12 cellular contexts compared by ENCODE assay signal in the genomic region with DNA sequence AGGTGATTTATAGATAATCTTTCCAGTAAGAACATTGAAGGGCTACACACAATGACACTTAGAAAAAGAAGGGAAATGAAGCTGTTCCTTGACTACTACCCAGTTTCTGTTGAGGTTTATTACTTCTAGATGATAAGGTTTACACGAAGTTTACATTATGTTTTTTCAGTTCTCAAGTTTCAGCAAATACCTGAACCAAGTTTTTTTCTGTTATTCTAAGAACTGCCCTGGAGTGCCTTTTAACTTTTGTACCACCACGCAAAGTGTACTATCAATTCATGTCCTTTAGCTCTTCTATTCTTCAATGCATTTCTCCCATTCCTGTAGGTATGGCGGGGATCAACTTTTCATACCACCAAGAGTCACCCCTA. TPM values are rescaled to one million over a fixed set of nuclear protein-coding genes. Genes with fewer than 3 reads are reported as not detected.
DNase-seq lines count a peak whose midpoint lies in the region; ATAC-seq and TF ChIP-seq lines count a peak whose summit lies in the region.
"Had no signal": no experiment of that assay in that cellular context is flagged by ENCODE, and none has a peak within 500 bp of the region (broad histone marks: within the 10 kb centered on the region; RNA-seq: fewer than 3 reads in every experiment).

No MANE protein-coding gene starts in this region.

- no peaks in the 10 kb centered on the region for H3K36me3 ChIP-seq in PC-3 (ENCODE audit: low read depth, low read length)
- no peaks in the 10 kb centered on the region for H3K36me3 ChIP-seq in gastroesophageal sphincter
- H3K36me3 ChIP-seq in body of pancreas (replicated peaks in 1 of 2; ENCODE audit: insufficient read depth in 1 of 2, low read depth in 2 of 2) = no peaks in the 10 kb centered on the region

- peak overlapping the region; percentile 45 for H3K27ac ChIP-seq in PC-3 (ENCODE audit: low read length)
- peak overlapping the region in 3 of 4 donors; percentile 40 to 69 (median 65) for H3K27ac ChIP-seq in gastroesophageal sphincter
- peak overlapping the region in 1 of 4 donors; percentile 12 for H3K27ac ChIP-seq in body of pancreas

- H3K79me2 ChIP-seq in PC-3 (ENCODE audit: low read length) = peaks cover 63% of the 10 kb centered on the region

- no peaks in the 10 kb centered on the region for H3K27me3 ChIP-seq in PC-3 (ENCODE audit: low read length)
- H3K27me3 ChIP-seq in gastroesophageal sphincter = no peaks in the 10 kb centered on the region
- no peaks in the 10 kb centered on the region for H3K27me3 ChIP-seq in body of pancreas

- TF ChIP-seq CTCF in activated CD8-positive, alpha-beta T cell treated with anti-CD3 and anti-CD28 coated beads for 36 hours (IDR thresholded peaks at IDR 0.05) = no peak
- TF ChIP-seq CTCF in PC-3 (conservative IDR thresholded peaks at IDR 0.05; ENCODE audit: low read depth, low read length) (no peak), gastroesophageal sphincter (IDR thresholded peaks at IDR 0.05) (no peak), body of pancreas (IDR thresholded peaks at IDR 0.05) (no peak)

- intact Hi-C loops in activated CD8-positive, alpha-beta T cell treated with anti-CD3 and anti-CD28 coated beads for 36 hours (cut with micrococcal nuclease) = no loop called here
- intact Hi-C loops in PC-3 (cut with micrococcal nuclease) (loop anchor here (10.0 kb wide), 1 partner anchor 1014 kb away; no protein-coding TSS in a partner anchor), body of pancreas (cut with DNase I) (loop anchor here (10.0 kb wide), 1 partner anchor 474 kb away; no protein-coding TSS in a partner anchor)

- no peak overlapping the region for H3K9ac ChIP-seq in PC-3 (ENCODE audit: low read length)

- CTCF ChIA-PET in activated CD8-positive, alpha-beta T cell treated with anti-CD3 and anti-CD28 coated beads for 36 hours (lab: Charles Lee) = interaction anchor here (1.0 to 5.3 kb wide), 7 partner anchors 13 to 485 kb away, joined by 3 to 52 read pairs (median 5); no protein-coding TSS in a partner anchor
- CTCF ChIA-PET in activated CD8-positive, alpha-beta T cell treated with anti-CD3 and anti-CD28 coated beads, Interleukin-2, amount 10 ng/mL, durations not matched to agents 7 days and 5 days (lab: Charles Lee) = interaction anchor here (0.7 to 5.8 kb wide), 10 partner anchors 8 to 838 kb away, joined by 3 to 75 read pairs (median 3); no protein-coding TSS in a partner anchor
- CTCF ChIA-PET in PC-3 (lab: Charles Lee) = no interaction called here

- TF ChIP-seq EP300 in gastroesophageal sphincter (IDR thresholded peaks at IDR 0.05) = no peak

- H3K9me2 ChIP-seq in PC-3 (replicated peaks; ENCODE audit: low read length) = no peaks in the 10 kb centered on the region

- peak overlapping the region; percentile 9 for H3K27ac Mint-ChIP-seq in activated CD8-positive, alpha-beta T cell treated with anti-CD3 and anti-CD28 coated beads for 36 hours
- H3K27ac Mint-ChIP-seq in activated CD8-positive, alpha-beta T cell treated with anti-CD3 and anti-CD28 coated beads, Interleukin-2, amount 10 ng/mL, durations not matched to agents 7 days and 5 days = no peak overlapping the region
- H3K27ac Mint-ChIP-seq in stimulated activated memory B cell treated with anti-CD40 and anti-IgM and Interleukin-4, amounts not matched to agents 10 μg/mL and 1 μg/mL and 100 μg/mL, for 72 hours = peak overlapping the region; percentile 75

- TF ChIP-seq POLR2A in gastroesophageal sphincter (IDR thresholded peaks at IDR 0.05) (no peak), GM18505 (IDR thresholded peaks at IDR 0.05; ENCODE audit: borderline replicate concordance, extremely low read depth, insufficient read depth, insufficient read length) (no peak), body of pancreas (IDR thresholded peaks at IDR 0.05) (no peak)

- DNase-seq in activated CD8-positive, alpha-beta T cell treated with anti-CD3 and anti-CD28 coated beads for 36 hours = no peak
- DNase-seq in activated CD8-positive, alpha-beta T cell treated with anti-CD3 and anti-CD28 coated beads, Interleukin-2, amount 10 ng/mL, durations not matched to agents 7 days and 5 days = no peak
- peak; percentile 13 for DNase-seq in PC-3
- DNase-seq in body of pancreas = no peak
- no peak for DNase-seq in COLO829 (ENCODE audit: low spot score)
- DNase-seq: activated CD4-positive, alpha-beta T cell treated with anti-CD3 and anti-CD28 coated beads for 1 hour; EL; NCI-H2081 treated with DMSO at 0.1 percent for 48 hours had no signal

- H3K4me1 Mint-ChIP-seq in activated CD8-positive, alpha-beta T cell treated with anti-CD3 and anti-CD28 coated beads for 36 hours (ENCODE audit: low read depth) = peaks cover 42% of the 10 kb centered on the region
- H3K4me1 Mint-ChIP-seq in activated CD8-positive, alpha-beta T cell treated with anti-CD3 and anti-CD28 coated beads, Interleukin-2, amount 10 ng/mL, durations not matched to agents 7 days and 5 days (ENCODE audit: low read depth) = peaks cover 50% of the 10 kb centered on the region
- H3K4me1 Mint-ChIP-seq in stimulated activated memory B cell treated with anti-CD40 and anti-IgM and Interleukin-4, amounts not matched to agents 10 μg/mL and 1 μg/mL and 100 μg/mL, for 72 hours = peaks cover 63% of the 10 kb centered on the region

- H3K4me1 ChIP-seq in PC-3 (ENCODE audit: insufficient read depth, low read length) (peaks cover 40% of the 10 kb centered on the region), gastroesophageal sphincter (peaks cover 12 to 86% (median 34%) of the 10 kb centered on the region in 3 donors), body of pancreas (peaks cover 59% of the 10 kb centered on the region)

- H3K9me3 ChIP-seq in PC-3 (ENCODE audit: low read length) = no peaks in the 10 kb centered on the region
- no peaks in the 10 kb centered on the region for H3K9me3 ChIP-seq in gastroesophageal sphincter
- no peaks in the 10 kb centered on the region for H3K9me3 ChIP-seq in body of pancreas

- ATAC-seq in activated CD8-positive, alpha-beta T cell treated with anti-CD3 and anti-CD28 coated beads for 36 hours = no peak
- ATAC-seq in activated CD8-positive, alpha-beta T cell treated with anti-CD3 and anti-CD28 coated beads, Interleukin-2, amount 10 ng/mL, durations not matched to agents 7 days and 5 days = no peak
- ATAC-seq in PC-3 (no peak; the same call in 1 of the 2 replicates), gastroesophageal sphincter (no peak), GM18505 (IDR thresholded peaks at IDR 0.05; ENCODE audit: unreplicated experiment) (no peak), body of pancreas (no peak)
- no peak for ATAC-seq in stimulated activated memory B cell treated with anti-CD40 and anti-IgM and Interleukin-4, amounts not matched to agents 10 μg/mL and 1 μg/mL and 100 μg/mL, for 72 hours

- no TSS peak for BruUV-seq in PC-3 (replicated peaks; lab: Mats Ljungman, UMichigan)

- 53 to 70% methylated on average over 2 to 3 of the region's 3 CpGs for WGBS in gastroesophageal sphincter (ENCODE audit: low coverage in 1 of 2), 2 donors
- WGBS in body of pancreas, 2 donors = 55% methylated on average over 3 of the region's 3 CpGs

- peaks cover 29% of the 10 kb centered on the region for H4K20me1 ChIP-seq in PC-3 (ENCODE audit: low read length)

- peak overlapping the region; percentile 2 for H3K4me3 Mint-ChIP-seq in activated CD8-positive, alpha-beta T cell treated with anti-CD3 and anti-CD28 coated beads for 36 hours
- H3K4me3 Mint-ChIP-seq in activated CD8-positive, alpha-beta T cell treated with anti-CD3 and anti-CD28 coated beads, Interleukin-2, amount 10 ng/mL, durations not matched to agents 7 days and 5 days = no peak overlapping the region
- no peak overlapping the region for H3K4me3 Mint-ChIP-seq in stimulated activated memory B cell treated with anti-CD40 and anti-IgM and Interleukin-4, amounts not matched to agents 10 μg/mL and 1 μg/mL and 100 μg/mL, for 72 hours

- peak overlapping the region; percentile 64 for H3K4me2 ChIP-seq in PC-3 (ENCODE audit: low read length)

- H3K36me3 Mint-ChIP-seq in activated CD8-positive, alpha-beta T cell treated with anti-CD3 and anti-CD28 coated beads for 36 hours (ENCODE audit: low read depth) = peaks cover 27% of the 10 kb centered on the region
- peaks cover 48% of the 10 kb centered on the region for H3K36me3 Mint-ChIP-seq in activated CD8-positive, alpha-beta T cell treated with anti-CD3 and anti-CD28 coated beads, Interleukin-2, amount 10 ng/mL, durations not matched to agents 7 days and 5 days (ENCODE audit: low read depth)
- peaks cover 16% of the 10 kb centered on the region for H3K36me3 Mint-ChIP-seq in stimulated activated memory B cell treated with anti-CD40 and anti-IgM and Interleukin-4, amounts not matched to agents 10 μg/mL and 1 μg/mL and 100 μg/mL, for 72 hours

- no peaks in the 10 kb centered on the region for H3F3A ChIP-seq in PC-3 (ENCODE audit: low read length, unreplicated experiment)

- H3K27me3 Mint-ChIP-seq in activated CD8-positive, alpha-beta T cell treated with anti-CD3 and anti-CD28 coated beads for 36 hours = no peaks in the 10 kb centered on the region
- no peaks in the 10 kb centered on the region for H3K27me3 Mint-ChIP-seq in activated CD8-positive, alpha-beta T cell treated with anti-CD3 and anti-CD28 coated beads, Interleukin-2, amount 10 ng/mL, durations not matched to agents 7 days and 5 days (ENCODE audit: low read depth)
- no peaks in the 10 kb centered on the region for H3K27me3 Mint-ChIP-seq in stimulated activated memory B cell treated with anti-CD40 and anti-IgM and Interleukin-4, amounts not matched to agents 10 μg/mL and 1 μg/mL and 100 μg/mL, for 72 hours

- H2AFZ ChIP-seq in PC-3 (ENCODE audit: low read length) = 0 out of 2 replicates have a peak overlapping the region, but pooled peaks have one; percentile 6

- H3K4me3 ChIP-seq in PC-3 (ENCODE audit: low read length) (peak overlapping the region; percentile 31; the same call in 1 of the 2 replicates), gastroesophageal sphincter (no peak overlapping the region), body of pancreas (no peak overlapping the region)
- H3K4me3 ChIP-seq: coronary artery had no signal

- POLR2A ChIA-PET in activated CD8-positive, alpha-beta T cell treated with anti-CD3 and anti-CD28 coated beads for 36 hours (lab: Charles Lee) = interaction anchor here (0.8 to 2.2 kb wide), 4 partner anchors 12 to 18 kb away, joined by 3 to 5 read pairs (median 4); no protein-coding TSS in a partner anchor
- POLR2A ChIA-PET in activated CD8-positive, alpha-beta T cell treated with anti-CD3 and anti-CD28 coated beads, Interleukin-2, amount 10 ng/mL, durations not matched to agents 7 days and 5 days (lab: Charles Lee) = interaction anchor here (1.0 kb wide), 1 partner anchor 13 kb away, joined by 3 read pairs; no protein-coding TSS in a partner anchor
- POLR2A ChIA-PET in PC-3 (lab: Charles Lee; ENCODE audit: unreplicated experiment) = interaction anchor here (0.5 kb wide), 1 partner anchor 236 kb away, joined by 11 read pairs; no protein-coding TSS in a partner anchor

- no peaks in the 10 kb centered on the region for H3K9me3 Mint-ChIP-seq in activated CD8-positive, alpha-beta T cell treated with anti-CD3 and anti-CD28 coated beads for 36 hours
- no peaks in the 10 kb centered on the region for H3K9me3 Mint-ChIP-seq in activated CD8-positive, alpha-beta T cell treated with anti-CD3 and anti-CD28 coated beads, Interleukin-2, amount 10 ng/mL, durations not matched to agents 7 days and 5 days (ENCODE audit: insufficient read depth)
- no peaks in the 10 kb centered on the region for H3K9me3 Mint-ChIP-seq in stimulated activated memory B cell treated with anti-CD40 and anti-IgM and Interleukin-4, amounts not matched to agents 10 μg/mL and 1 μg/mL and 100 μg/mL, for 72 hours

RNA-seq across cellular contexts. Expression of a gene that starts 5.8 kb away (rescaled TPM):
- total RNA-seq in activated CD8-positive, alpha-beta T cell treated with anti-CD3 and anti-CD28 coated beads for 36 hours = 10 to 100 TPM; 23.3 to 25.1 TPM
- 10 to 100 TPM; 27.5 to 28.9 TPM for total RNA-seq in activated CD8-positive, alpha-beta T cell treated with anti-CD3 and anti-CD28 coated beads, Interleukin-2, amount 10 ng/mL, durations not matched to agents 7 days and 5 days
- total RNA-seq in PC-3 (2014; rRNA removed) (18.3 and 21.8 TPM in 2 replicates), gastroesophageal sphincter (10 to 100 TPM; 10.9 to 16.4 (median 13.1) TPM), body of pancreas (1 to 10 TPM; 4.6 to 9.9 TPM)

RNA-seq across cellular contexts. Expression of a gene that starts 40.5 kb away (rescaled TPM):
- total RNA-seq in activated CD8-positive, alpha-beta T cell treated with anti-CD3 and anti-CD28 coated beads for 36 hours = not detected
- not detected for total RNA-seq in activated CD8-positive, alpha-beta T cell treated with anti-CD3 and anti-CD28 coated beads, Interleukin-2, amount 10 ng/mL, durations not matched to agents 7 days and 5 days
- total RNA-seq in PC-3 (2014; rRNA removed) = 1.7 and 2.2 TPM in 2 replicates
- 10 to 100 TPM in 3 of 4 donors, 1 to 10 TPM in 1; 9.4 to 76.5 (median 26.3) TPM for total RNA-seq in gastroesophageal sphincter
- total RNA-seq in body of pancreas = not detected
